14 cellular contexts compared by ENCODE assay signal in the genomic region with DNA sequence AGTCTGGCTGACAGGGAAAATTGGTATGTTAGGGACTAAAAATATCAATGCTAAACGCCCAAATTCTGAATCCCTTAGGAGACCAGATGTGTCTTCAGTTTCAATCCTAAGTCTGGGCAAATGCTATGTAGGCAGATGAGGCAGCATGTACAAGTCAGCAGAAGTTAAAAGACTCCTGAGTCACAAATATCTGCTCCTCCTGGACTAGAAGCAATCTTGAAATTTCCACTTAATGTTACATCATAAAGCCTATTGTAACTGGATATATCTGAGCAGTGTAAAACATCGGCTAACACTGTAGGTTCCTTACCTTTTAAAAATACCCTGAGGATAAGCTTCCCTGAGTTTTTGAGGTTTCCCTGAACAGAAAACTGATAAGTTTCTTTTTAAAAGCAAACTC.
A peak's percentile ranks its signal among the peaks of the same experiment; 100 is the strongest.
DNase-seq lines count a peak whose midpoint lies in the region; ATAC-seq and TF ChIP-seq lines count a peak whose summit lies in the region.
"Had no signal": no experiment of that assay in that cellular context is flagged by ENCODE, and none has a peak within 500 bp of the region (broad histone marks: within the 10 kb centered on the region; RNA-seq: fewer than 3 reads in every experiment).

No MANE protein-coding gene starts in this region.

- H3K36me3 ChIP-seq in breast epithelium: no peaks in the 10 kb centered on the region
- H3K36me3 ChIP-seq in psoas muscle (ENCODE audit: insufficient read depth in 1 of 2, low read depth in 1 of 2): no peaks in the 10 kb centered on the region

- no peak overlapping the region for H3K27ac ChIP-seq in breast epithelium
- H3K27ac ChIP-seq in psoas muscle: no peak overlapping the region

- H3K9me3 ChIP-seq in breast epithelium (no peaks in the 10 kb centered on the region), psoas muscle (no peaks in the 10 kb centered on the region)

- POLR2A ChIA-PET in MCF 10A (lab: Yijun Ruan, JAX): interaction anchor here (1.2 to 2.5 kb wide), 5 partner anchors 13 to 117 kb away, joined by 3 to 21 read pairs (median 3); no protein-coding TSS in a partner anchor

- TF ChIP-seq CTCF in MCF 10A (IDR thresholded peaks at IDR 0.05; ENCODE audit: unreplicated experiment) (no peak), breast epithelium (IDR thresholded peaks at IDR 0.05) (no peak), foreskin fibroblast (IDR thresholded peaks at IDR 0.05; ENCODE audit: low read depth, low read length) (no peak), type B pancreatic cell (conservative IDR thresholded peaks at IDR 0.05) (no peak), psoas muscle (IDR thresholded peaks at IDR 0.05) (no peak)

- no peak for TF ChIP-seq POLR2A in breast epithelium (IDR thresholded peaks at IDR 0.05)

- 24 to 30% (median 30%) methylated on average over 2 of the region's 2 CpGs for WGBS in psoas muscle, 3 donors

- intact Hi-C loops in MCF 10A (cut with micrococcal nuclease): loop anchor here (5.0 to 10.0 kb wide), 2 partner anchors 230 to 507 kb away; no protein-coding TSS in a partner anchor
- intact Hi-C loops in breast epithelium (cut with DNase I; ENCODE audit: low total_unique reads): loop anchor here (5.0 kb wide), 1 partner anchor 1935 kb away; no protein-coding TSS in a partner anchor
- intact Hi-C loops in psoas muscle (cut with DNase I): no loop called here

- no peak overlapping the region for H3K4me3 ChIP-seq in breast epithelium
- no peak overlapping the region for H3K4me3 ChIP-seq in foreskin fibroblast (ENCODE audit: low read depth in 1 of 2, low read length in 2 of 2)
- H3K4me3 ChIP-seq in psoas muscle: no peak overlapping the region

- H3K27me3 Mint-ChIP-seq in MCF 10A (ENCODE audit: insufficient read depth, unreplicated experiment) (no peaks in the 10 kb centered on the region), type B pancreatic cell (no peaks in the 10 kb centered on the region)
- H3K27me3 Mint-ChIP-seq: activated CD8-positive, alpha-beta T cell treated with anti-CD3 and anti-CD28 coated beads for 36 hours had no signal

- H3K36me3 Mint-ChIP-seq in MCF 10A (ENCODE audit: insufficient read depth, unreplicated experiment) (peaks cover 5% of the 10 kb centered on the region), type B pancreatic cell (no peaks in the 10 kb centered on the region)

- H3K4me1 Mint-ChIP-seq in MCF 10A (ENCODE audit: insufficient read depth, unreplicated experiment) (peaks cover 28% of the 10 kb centered on the region), type B pancreatic cell (ENCODE audit: unreplicated experiment) (peaks cover 14% of the 10 kb centered on the region)
- H3K4me1 Mint-ChIP-seq: nephron progenitor cell had no signal

- peak overlapping the region; percentile 96 for H3K27ac Mint-ChIP-seq in MCF 10A (ENCODE audit: low read depth, unreplicated experiment)
- H3K27ac Mint-ChIP-seq in type B pancreatic cell: peak overlapping the region; percentile 26
- H3K27ac Mint-ChIP-seq: activated CD8-positive, alpha-beta T cell treated with anti-CD3 and anti-CD28 coated beads for 36 hours; nephron progenitor cell had no signal

- BruUV-seq in MCF 10A (replicated peaks; lab: Mats Ljungman, UMichigan): no TSS peak

- H3K9me3 Mint-ChIP-seq in MCF 10A (ENCODE audit: unreplicated experiment): peaks cover 19% of the 10 kb centered on the region
- peaks cover 15% of the 10 kb centered on the region for H3K9me3 Mint-ChIP-seq in type B pancreatic cell

- CTCF ChIA-PET in MCF 10A (lab: Yijun Ruan, JAX): interaction anchor here (0.6 kb wide), 2 partner anchors 282 to 825 kb away, joined by 3 to 6 read pairs; no protein-coding TSS in a partner anchor

- H3K4me3 Mint-ChIP-seq in MCF 10A (ENCODE audit: unreplicated experiment): peak overlapping the region; percentile 52
- H3K4me3 Mint-ChIP-seq in type B pancreatic cell: no peak overlapping the region
- H3K4me3 Mint-ChIP-seq: activated CD8-positive, alpha-beta T cell treated with anti-CD3 and anti-CD28 coated beads for 36 hours; nephron progenitor cell had no signal

- DNase-seq in MCF 10A (ENCODE audit: unreplicated experiment) (peak; percentile 90), breast epithelium (ENCODE audit: low spot score in 2 of 2) (no peak), amniotic epithelial cell (ENCODE audit: low read depth) (peak; percentile 85), foreskin fibroblast (peak; percentile 82 to 88), type B pancreatic cell (ENCODE audit: extremely low spot score, unreplicated experiment) (no peak), psoas muscle (no peak)
- DNase-seq: activated CD8-positive, alpha-beta T cell treated with anti-CD3 and anti-CD28 coated beads for 36 hours; activated effector memory CD4-positive, alpha-beta T cell treated with Interleukin-2 at 50 U/mL for 16 hours; HCEC 1CT; KG1; NCI-H2081; nephron progenitor cell had no signal

- H3K4me1 ChIP-seq in breast epithelium: no peaks in the 10 kb centered on the region
- no peaks in the 10 kb centered on the region for H3K4me1 ChIP-seq in psoas muscle

- ATAC-seq in psoas muscle (no peak), HG02885 (IDR thresholded peaks at IDR 0.05; ENCODE audit: poor library complexity, unreplicated experiment) (no peak), GM18858 (IDR thresholded peaks at IDR 0.05; ENCODE audit: unreplicated experiment) (no peak)
- ATAC-seq: activated CD8-positive, alpha-beta T cell treated with anti-CD3 and anti-CD28 coated beads for 36 hours had no signal

- H3K27me3 ChIP-seq in breast epithelium (no peaks in the 10 kb centered on the region), psoas muscle (ENCODE audit: insufficient read depth in 3 of 3, low read length in 2 of 3) (no peaks in the 10 kb centered on the region)

Comparison
In these comparisons a context has a peak if more than half of its experiments do, and no peak if none do; other contexts are left out.
1. DNase-seq: peak in MCF 10A (single experiment), amniotic epithelial cell (single experiment) and foreskin fibroblast (2 of 2); none in breast epithelium (0 of 2), type B pancreatic cell (single experiment) and psoas muscle (0 of 2).
2. intact Hi-C loops: an anchor here in MCF 10A (5.0 to 10.0 kb wide) and breast epithelium (5.0 kb wide); none called in psoas muscle.